ENCODE assay signal across 36 cellular contexts in the genomic region with DNA sequence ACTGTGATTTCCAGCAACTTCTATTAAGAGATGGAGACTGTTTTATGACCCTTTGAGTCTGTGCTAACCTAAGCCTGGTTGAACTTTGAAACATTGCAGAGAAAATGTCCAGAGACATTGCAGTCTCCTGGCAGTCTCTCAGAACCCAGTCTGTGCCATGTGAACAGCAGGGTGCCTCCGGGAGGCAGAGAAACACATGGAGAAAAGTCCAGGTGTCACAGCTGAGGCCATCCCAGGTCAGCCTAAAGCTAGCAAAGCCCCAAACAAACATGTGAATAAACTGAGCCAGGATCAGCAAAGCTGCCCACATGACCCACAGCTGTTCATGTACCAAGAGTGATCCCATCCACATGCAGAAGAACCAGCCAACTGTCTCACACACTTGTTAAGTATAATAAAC. TPM values are rescaled to one million over a fixed set of nuclear protein-coding genes. Genes with fewer than 3 reads are reported as not detected.
"Had no signal": no experiment of that assay in that cellular context is flagged by ENCODE, and none has a peak within 500 bp of the region (broad histone marks: within the 10 kb centered on the region; RNA-seq: fewer than 3 reads in every experiment).

No MANE protein-coding gene starts in this region.

- H3K4me3 ChIP-seq: colonic mucosa, esophagus squamous epithelium, heart right ventricle, prostate gland, right atrium auricular region, sigmoid colon, spleen, testis, tibial artery had no signal

- H3K9me3 Mint-ChIP-seq: dendritic cell treated with granulocyte-macrophage colony-stimulating factor and Interleukin-4, amounts not matched to agents 40 ng/mL and 50 ng/mL, for 4 days; naive thymus-derived CD8-positive, alpha-beta T cell had no signal

- DNase-seq: colonic mucosa; effector CD8-positive, alpha-beta T cell; esophagus squamous epithelium; foreskin melanocyte; glutamatergic neuron; heart right ventricle; hippocampal formation; immature natural killer cell; islet precursor cell; kidney glomerular epithelial cell; mesenchymal stem cell; midbrain; naive thymus-derived CD8-positive, alpha-beta T cell; nephron progenitor cell; nucleus accumbens; sigmoid colon; spleen; stimulated activated CD4-positive, alpha-beta T cell treated with anti-CD3 and anti-CD28 coated beads, Interleukin-4, amount 100 ng/mL, for 4 hours; stimulated activated naive CD8-positive, alpha-beta T cell treated with anti-CD3 and anti-CD28 coated beads, Interleukin-15, Interleukin-2, amounts not matched to agents 100 U/mL and 50 U/mL, for 24 hours; substantia nigra; testis; tibial artery had no signal

- H3K4me3 Mint-ChIP-seq: dendritic cell treated with granulocyte-macrophage colony-stimulating factor and Interleukin-4, amounts not matched to agents 40 ng/mL and 50 ng/mL, for 4 days; immature natural killer cell; naive thymus-derived CD8-positive, alpha-beta T cell; nephron progenitor cell; stimulated activated memory B cell treated with anti-CD40 and anti-IgM and Interleukin-4, amounts not matched to agents 10 μg/mL and 1 μg/mL and 100 μg/mL, for 72 hours; type B pancreatic cell had no signal

- H3K4me1 ChIP-seq: colonic mucosa, esophagus squamous epithelium, heart right ventricle, prostate gland, right atrium auricular region, sigmoid colon, spleen, testis had no signal

- H3K9me3 ChIP-seq: colonic mucosa, esophagus squamous epithelium, heart right ventricle, prostate gland, right atrium auricular region, sigmoid colon, spleen, testis, tibial artery had no signal

- H3K4me1 Mint-ChIP-seq: immature natural killer cell; nephron progenitor cell; stimulated activated memory B cell treated with anti-CD40 and anti-IgM and Interleukin-4, amounts not matched to agents 10 μg/mL and 1 μg/mL and 100 μg/mL, for 72 hours had no signal

- ATAC-seq: heart right ventricle; naive thymus-derived CD8-positive, alpha-beta T cell; stimulated activated memory B cell treated with anti-CD40 and anti-IgM and Interleukin-4, amounts not matched to agents 10 μg/mL and 1 μg/mL and 100 μg/mL, for 72 hours; stimulated activated naive CD8-positive, alpha-beta T cell treated with anti-CD3 and anti-CD28 coated beads, Interleukin-15, Interleukin-2, amounts not matched to agents 100 U/mL and 50 U/mL, for 24 hours had no signal

- H3K36me3 ChIP-seq: colonic mucosa, heart right ventricle, prostate gland, right atrium auricular region, sigmoid colon, spleen, tibial artery had no signal

- H3K36me3 Mint-ChIP-seq: type B pancreatic cell had no signal

- H3K27ac ChIP-seq: colonic mucosa, esophagus squamous epithelium, heart right ventricle, prostate gland, right atrium auricular region, sigmoid colon, spleen, testis, tibial artery had no signal

- H3K27me3 Mint-ChIP-seq: type B pancreatic cell had no signal

- H3K27me3 ChIP-seq: colonic mucosa, esophagus squamous epithelium, testis, tibial artery had no signal

- H3K27ac Mint-ChIP-seq: dendritic cell treated with granulocyte-macrophage colony-stimulating factor and Interleukin-4, amounts not matched to agents 40 ng/mL and 50 ng/mL, for 4 days; immature natural killer cell; naive thymus-derived CD8-positive, alpha-beta T cell; nephron progenitor cell; stimulated activated memory B cell treated with anti-CD40 and anti-IgM and Interleukin-4, amounts not matched to agents 10 μg/mL and 1 μg/mL and 100 μg/mL, for 72 hours; type B pancreatic cell had no signal

RNA-seq across cellular contexts. Expression of gene CYP4F11, which starts 7.8 kb away (rescaled TPM):
- total RNA-seq: chondrocyte; endothelial cell of umbilical vein; epithelial cell of proximal tubule; lung microvascular endothelial cell; myocyte; naive thymus-derived CD8-positive, alpha-beta T cell; osteocyte; skeletal muscle tissue had no signal
- polyA plus RNA-seq: endothelial cell of umbilical vein; immature natural killer cell; naive thymus-derived CD8-positive, alpha-beta T cell had no signal

RNA-seq across cellular contexts. Expression of gene OR10H4, which starts 22.3 kb away (rescaled TPM):
- total RNA-seq: chondrocyte; colonic mucosa; endothelial cell of umbilical vein; epithelial cell of proximal tubule; esophagus squamous epithelium; heart right ventricle; lower leg skin; lung microvascular endothelial cell; myocyte; naive thymus-derived CD8-positive, alpha-beta T cell; osteocyte; prostate gland; right atrium auricular region; sigmoid colon; skeletal muscle tissue; spleen; urinary bladder had no signal
- polyA plus RNA-seq: endothelial cell of umbilical vein; heart right ventricle; immature natural killer cell; naive thymus-derived CD8-positive, alpha-beta T cell; sigmoid colon; spleen; urinary bladder had no signal

RNA-seq across cellular contexts. Expression of gene CYP4F2, which starts 28.6 kb away (rescaled TPM):
- total RNA-seq: chondrocyte; endothelial cell of umbilical vein; epithelial cell of proximal tubule; heart right ventricle; lung microvascular endothelial cell; myocyte; naive thymus-derived CD8-positive, alpha-beta T cell; osteocyte; right atrium auricular region; sigmoid colon; skeletal muscle tissue; urinary bladder had no signal
- polyA plus RNA-seq: endothelial cell of umbilical vein; heart right ventricle; immature natural killer cell; naive thymus-derived CD8-positive, alpha-beta T cell; spleen had no signal
